4 cellular contexts compared by ENCODE assay signal in genomic region chr13:51380269-51380668, GRCh38.
A peak's percentile ranks its signal among the peaks of the same experiment; 100 is the strongest.
TF ChIP-seq lines count a peak whose summit lies in the region.

No MANE protein-coding gene starts in this region.

TF ChIP-seq in SK-N-SH treated with all-trans-retinoic acid at 6 μM for 48 hours, 23 proteins besides CTCF, POLR2A, EP300 and RAD21 (continues in another document):
- no peak for TF ChIP-seq CREB5 (CRISPR knock-in tag; IDR thresholded peaks at IDR 0.05; ENCODE audit: low read depth)
- TF ChIP-seq TCF4 (CRISPR knock-in tag; IDR thresholded peaks at IDR 0.05; ENCODE audit: borderline replicate concordance) = no peak
- no peak for TF ChIP-seq TOX (CRISPR knock-in tag; IDR thresholded peaks at IDR 0.05; ENCODE audit: borderline replicate concordance)
- TF ChIP-seq, protein P1, sequence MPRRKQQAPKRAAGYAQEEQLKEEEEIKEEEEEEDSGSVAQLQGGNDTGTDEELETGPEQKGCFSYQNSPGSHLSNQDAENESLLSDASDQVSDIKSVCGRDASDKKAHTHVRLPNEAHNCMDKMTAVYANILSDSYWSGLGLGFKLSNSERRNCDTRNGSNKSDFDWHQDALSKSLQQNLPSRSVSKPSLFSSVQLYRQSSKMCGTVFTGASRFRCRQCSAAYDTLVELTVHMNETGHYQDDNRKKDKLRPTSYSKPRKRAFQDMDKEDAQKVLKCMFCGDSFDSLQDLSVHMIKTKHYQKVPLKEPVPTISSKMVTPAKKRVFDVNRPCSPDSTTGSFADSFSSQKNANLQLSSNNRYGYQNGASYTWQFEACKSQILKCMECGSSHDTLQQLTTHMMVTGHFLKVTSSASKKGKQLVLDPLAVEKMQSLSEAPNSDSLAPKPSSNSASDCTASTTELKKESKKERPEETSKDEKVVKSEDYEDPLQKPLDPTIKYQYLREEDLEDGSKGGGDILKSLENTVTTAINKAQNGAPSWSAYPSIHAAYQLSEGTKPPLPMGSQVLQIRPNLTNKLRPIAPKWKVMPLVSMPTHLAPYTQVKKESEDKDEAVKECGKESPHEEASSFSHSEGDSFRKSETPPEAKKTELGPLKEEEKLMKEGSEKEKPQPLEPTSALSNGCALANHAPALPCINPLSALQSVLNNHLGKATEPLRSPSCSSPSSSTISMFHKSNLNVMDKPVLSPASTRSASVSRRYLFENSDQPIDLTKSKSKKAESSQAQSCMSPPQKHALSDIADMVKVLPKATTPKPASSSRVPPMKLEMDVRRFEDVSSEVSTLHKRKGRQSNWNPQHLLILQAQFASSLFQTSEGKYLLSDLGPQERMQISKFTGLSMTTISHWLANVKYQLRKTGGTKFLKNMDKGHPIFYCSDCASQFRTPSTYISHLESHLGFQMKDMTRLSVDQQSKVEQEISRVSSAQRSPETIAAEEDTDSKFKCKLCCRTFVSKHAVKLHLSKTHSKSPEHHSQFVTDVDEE (CRISPR knock-in tag; IDR thresholded peaks at IDR 0.05) = no peak
- TF ChIP-seq ZFP30 (CRISPR knock-in tag; IDR thresholded peaks at IDR 0.05) = no peak
- no peak for TF ChIP-seq ESRRG (CRISPR knock-in tag; IDR thresholded peaks at IDR 0.05)
- no peak for TF ChIP-seq ZFP3 (CRISPR knock-in tag; IDR thresholded peaks at IDR 0.05)
- no peak for TF ChIP-seq ARNTL (CRISPR knock-in tag; IDR thresholded peaks at IDR 0.05; ENCODE audit: borderline replicate concordance, low read depth)

TF ChIP-seq in SK-N-SH, 30 proteins besides CTCF, POLR2A, EP300 and RAD21 (continued from another document):
- TF ChIP-seq MAX (IDR thresholded peaks at IDR 0.05; ENCODE audit: low read depth) (no peak), FOXJ3 (CRISPR knock-in tag; IDR thresholded peaks at IDR 0.05) (no peak), GABPA (IDR thresholded peaks at IDR 0.05; ENCODE audit: low read depth) (no peak), MXI1 (IDR thresholded peaks at IDR 0.05; ENCODE audit: low read depth, low read length) (no peak), FOSL2 (IDR thresholded peaks at IDR 0.05; ENCODE audit: borderline replicate concordance, low read depth) (no peak), NFIC (IDR thresholded peaks at IDR 0.05; ENCODE audit: borderline replicate concordance) (no peak)
- TF ChIP-seq, protein P2, sequence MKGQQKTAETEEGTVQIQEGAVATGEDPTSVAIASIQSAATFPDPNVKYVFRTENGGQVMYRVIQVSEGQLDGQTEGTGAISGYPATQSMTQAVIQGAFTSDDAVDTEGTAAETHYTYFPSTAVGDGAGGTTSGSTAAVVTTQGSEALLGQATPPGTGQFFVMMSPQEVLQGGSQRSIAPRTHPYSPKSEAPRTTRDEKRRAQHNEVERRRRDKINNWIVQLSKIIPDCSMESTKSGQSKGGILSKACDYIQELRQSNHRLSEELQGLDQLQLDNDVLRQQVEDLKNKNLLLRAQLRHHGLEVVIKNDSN (IDR thresholded peaks at IDR 0.05; ENCODE audit: borderline replicate concordance, low read depth) = no peak

TF ChIP-seq in endothelial cell of umbilical vein, 7 proteins besides CTCF, POLR2A, EP300 and RAD21 (continued from another document):
- TF ChIP-seq GATA2 (IDR thresholded peaks at IDR 0.05; ENCODE audit: insufficient read depth, insufficient read length, low read depth, low read length) (no peak), JUN (IDR thresholded peaks at IDR 0.05; ENCODE audit: borderline replicate concordance, insufficient read depth, insufficient read length, low read depth) (peak; percentile 44), FOS (IDR thresholded peaks at IDR 0.05; ENCODE audit: borderline replicate concordance, insufficient read depth, low read length) (no peak)
TF ChIP-seq in endothelial cell of umbilical vein: peak in this region for 1.

TF ChIP-seq in HEK293T, 16 proteins besides CTCF, POLR2A, EP300 and RAD21 (continued from another document):
- TF ChIP-seq FOXK2 (IDR thresholded peaks at IDR 0.05) (no peak), CTBP1 (IDR thresholded peaks at IDR 0.05; ENCODE audit: borderline replicate concordance) (no peak), SUZ12 (IDR thresholded peaks at IDR 0.05) (no peak), LEF1 (IDR thresholded peaks at IDR 0.05; ENCODE audit: borderline replicate concordance) (no peak), ARNT (IDR thresholded peaks at IDR 0.05) (no peak), PKNOX1 (IDR thresholded peaks at IDR 0.05) (no peak), FOXA1 (IDR thresholded peaks at IDR 0.05) (no peak), NFRKB (IDR thresholded peaks at IDR 0.05) (no peak), ZNF384 (IDR thresholded peaks at IDR 0.05) (no peak)
